In genomic region chr1:235831148-235831547, GRCh38 we compare ENCODE assay signal across 9 cellular contexts. TPM values are rescaled to one million over a fixed set of nuclear protein-coding genes. Genes with fewer than 3 reads are reported as not detected.
A peak's percentile ranks its signal among the peaks of the same experiment; 100 is the strongest.
DNase-seq lines count a peak whose midpoint lies in the region; ATAC-seq and TF ChIP-seq lines count a peak whose summit lies in the region.
"Had no signal": no experiment of that assay in that cellular context is flagged by ENCODE, and none has a peak within 500 bp of the region (broad histone marks: within the 10 kb centered on the region; RNA-seq: fewer than 3 reads in every experiment).

No MANE protein-coding gene starts in this region.

- peaks cover 0 to 10% of the 10 kb centered on the region in 2 donors for H3K36me3 Mint-ChIP-seq in activated naive CD4-positive, alpha-beta T cell treated with anti-CD3 and anti-CD28 coated beads, Interleukin-2, amount 50 U/mL, for 72 hours

- peak; percentile 90 for ATAC-seq in GM19328 (IDR thresholded peaks at IDR 0.05; ENCODE audit: unreplicated experiment)
- peak; percentile 90 for ATAC-seq in HG03354 (IDR thresholded peaks at IDR 0.05; ENCODE audit: poor library complexity, severe bottlenecking, unreplicated experiment)
- ATAC-seq in activated naive CD4-positive, alpha-beta T cell treated with anti-CD3 and anti-CD28 coated beads, Interleukin-2, amount 50 U/mL, for 72 hours = peak; percentile 93 to 100
- ATAC-seq: body of pancreas had no signal

- intact Hi-C loops in esophagus muscularis mucosa (cut with DNase I) = no loop called here

- peak; percentile 91 for DNase-seq in CD1c-positive myeloid dendritic cell (ENCODE audit: extremely low spot score)
- DNase-seq in activated naive CD4-positive, alpha-beta T cell treated with anti-CD3 and anti-CD28 coated beads, Interleukin-2, amount 50 U/mL, for 72 hours (ENCODE audit: low spot score in 2 of 2) = peak; percentile 30 to 68
- DNase-seq in renal cortical epithelial cell (ENCODE audit: low read depth) = peak; percentile 70
- no peak for DNase-seq in NCI-H1092 (lab: John Stamatoyannopoulos, UW)
- DNase-seq in esophagus muscularis mucosa (ENCODE audit: extremely low spot score) = no peak
- no peak for DNase-seq in stimulated activated naive CD4-positive, alpha-beta T cell (lab: John Stamatoyannopoulos, UW)

- H3K4me3 ChIP-seq in esophagus muscularis mucosa = no peak overlapping the region
- H3K4me3 ChIP-seq: body of pancreas had no signal

- H3K27me3 ChIP-seq in esophagus muscularis mucosa = no peaks in the 10 kb centered on the region
- H3K27me3 ChIP-seq: body of pancreas had no signal

- no peaks in the 10 kb centered on the region for H3K9me3 Mint-ChIP-seq in activated naive CD4-positive, alpha-beta T cell treated with anti-CD3 and anti-CD28 coated beads, Interleukin-2, amount 50 U/mL, for 72 hours

- no peak for TF ChIP-seq EP300 in esophagus muscularis mucosa (IDR thresholded peaks at IDR 0.05)

- peaks cover 9 to 15% (median 12%) of the 10 kb centered on the region in 4 donors for H3K4me1 ChIP-seq in esophagus muscularis mucosa

- H3K27ac Mint-ChIP-seq in activated naive CD4-positive, alpha-beta T cell treated with anti-CD3 and anti-CD28 coated beads, Interleukin-2, amount 50 U/mL, for 72 hours = peak overlapping the region in 1 of 2 donors; percentile 20

- TF ChIP-seq POLR2A in esophagus muscularis mucosa (IDR thresholded peaks at IDR 0.05; ENCODE audit: low read depth) = no peak

- H3K36me3 ChIP-seq in esophagus muscularis mucosa = peaks cover 0 to 27% (median 15%) of the 10 kb centered on the region in 4 donors

- no peaks in the 10 kb centered on the region for H3K9me3 ChIP-seq in esophagus muscularis mucosa
- H3K9me3 ChIP-seq: body of pancreas had no signal

- no peak for TF ChIP-seq CTCF in esophagus muscularis mucosa (IDR thresholded peaks at IDR 0.05)

- WGBS in esophagus muscularis mucosa = 73% methylated on average over 5 of the region's 5 CpGs

- no peak overlapping the region for H3K27ac ChIP-seq in esophagus muscularis mucosa (replicated peaks in 1 of 4)
- H3K27ac ChIP-seq: body of pancreas had no signal

RNA-seq across cellular contexts. Expression of gene LYST, which starts 35.6 kb away (rescaled TPM):
- 10 to 100 TPM; 33.5 to 73.0 TPM for total RNA-seq in activated naive CD4-positive, alpha-beta T cell treated with anti-CD3 and anti-CD28 coated beads, Interleukin-2, amount 50 U/mL, for 72 hours
- total RNA-seq in renal cortical epithelial cell = 12.0 and 23.6 TPM in 2 replicates
- total RNA-seq in esophagus muscularis mucosa = 10 to 100 TPM; 22.9 to 44.4 (median 31.9) TPM

Comparison
In these comparisons a context has a peak if more than half of its experiments do, and no peak if none do; other contexts are left out.
1. DNase-seq: peak in CD1c-positive myeloid dendritic cell (single experiment), activated naive CD4-positive, alpha-beta T cell treated with anti-CD3 and anti-CD28 coated beads, Interleukin-2, amount 50 U/mL, for 72 hours (2 of 2) and renal cortical epithelial cell (single experiment); none in NCI-H1092 (single experiment), esophagus muscularis mucosa (single experiment) and stimulated activated naive CD4-positive, alpha-beta T cell (0 of 6).
2. Peak in every context shown above with its lines, with median percentiles within 50 percentile points of each other: ATAC-seq.